Comparison of ENCODE assay signal across 1 cellular context in genomic region chr1:24828183-24828886, GRCh38.
TF ChIP-seq lines count a peak whose summit lies in the region.

No MANE protein-coding gene starts in this region.

TF ChIP-seq in IMR-90, 13 proteins besides CTCF, POLR2A, EP300 and RAD21:
- TF ChIP-seq CHD1 (IDR thresholded peaks at IDR 0.05; ENCODE audit: low read depth, low read length) (no peak), MAZ (IDR thresholded peaks at IDR 0.05; ENCODE audit: borderline replicate concordance, low read depth, low read length) (no peak), RCOR1 (IDR thresholded peaks at IDR 0.05; ENCODE audit: insufficient replicate concordance, low read length) (no peak), SMC3 (IDR thresholded peaks at IDR 0.05; ENCODE audit: low read depth, low read length) (no peak), FOS (IDR thresholded peaks at IDR 0.05; ENCODE audit: low read depth, low read length) (no peak), MXI1 (IDR thresholded peaks at IDR 0.05; ENCODE audit: borderline replicate concordance, low read depth, low read length) (no peak), CEBPB (IDR thresholded peaks at IDR 0.05; ENCODE audit: low read depth, low read length) (no peak), BHLHE40 (IDR thresholded peaks at IDR 0.05; ENCODE audit: low read depth, low read length) (no peak), RFX5 (IDR thresholded peaks at IDR 0.05; ENCODE audit: low read depth, low read length) (no peak), ELK1 (IDR thresholded peaks at IDR 0.05; ENCODE audit: borderline replicate concordance, low read depth, low read length) (no peak), USF2 (IDR thresholded peaks at IDR 0.05; ENCODE audit: low read depth, low read length) (no peak), MAFK (IDR thresholded peaks at IDR 0.05; ENCODE audit: low read depth, low read length) (no peak), NFE2L2 (IDR thresholded peaks at IDR 0.05; ENCODE audit: low read depth, low read length) (no peak)
